In genomic region chr9:10701906-10702305, GRCh38 we compare ENCODE assay signal across 18 cellular contexts.
"Had no signal": no experiment of that assay in that cellular context is flagged by ENCODE, and none has a peak within 500 bp of the region (broad histone marks: within the 10 kb centered on the region; RNA-seq: fewer than 3 reads in every experiment).

No MANE protein-coding gene starts in this region.

- H3K4me3 ChIP-seq: SJSA1, SK-N-MC had no signal

- H3K27me3 ChIP-seq: SJSA1 had no signal

- DNase-seq: KBM-7, MV-4-11, NCI-H1048, NCI-H1105, NCI-H1417, NCI-H1436 treated with DMSO at 0.1 percent for 48 hours, NCI-H1694, NCI-H187 treated with DMSO at 0.1 percent for 48 hours, NCI-H2081, NCI-H2107, NCI-H2227 treated with DMSO at 0.1 percent for 48 hours, NCI-H526, Right ventricle myocardium superior, RPMI8226, SIG-M5 had no signal

- FAIRE-seq: RCC 7860 had no signal

- H3K27ac ChIP-seq: SJSA1, SK-N-MC had no signal

- H3K36me3 ChIP-seq: SJSA1 had no signal

- H3K9me3 ChIP-seq: SJSA1 had no signal
